In the genomic region with DNA sequence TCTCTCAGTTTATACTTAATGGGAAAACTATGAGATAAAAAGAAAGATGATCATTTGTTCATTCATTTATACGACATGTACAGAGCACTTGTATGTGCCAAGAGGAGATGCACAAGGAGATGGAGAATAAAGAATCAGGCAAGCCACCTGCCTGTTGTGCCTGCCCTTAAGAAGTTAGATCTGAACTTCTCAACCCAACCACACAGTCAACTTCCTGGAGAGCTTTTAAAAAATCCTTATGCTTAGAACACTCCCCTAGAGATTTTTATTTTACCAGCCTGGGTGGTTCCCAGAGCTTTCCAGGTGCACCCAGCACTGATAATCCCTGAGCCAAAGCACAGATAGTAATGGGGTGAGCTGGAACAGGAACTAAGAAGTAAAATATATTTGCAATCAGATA, we compare ENCODE assay signal across 2 cellular contexts. TPM values are rescaled to one million over a fixed set of nuclear protein-coding genes. Genes with fewer than 3 reads are reported as not detected.
"Had no signal": no experiment of that assay in that cellular context is flagged by ENCODE, and none has a peak within 500 bp of the region (broad histone marks: within the 10 kb centered on the region; RNA-seq: fewer than 3 reads in every experiment).

No MANE protein-coding gene starts in this region.

- ATAC-seq: GM12878 had no signal

- H3K4me3 ChIP-seq: GM12878 had no signal

- DNase-seq: GF-D8 had no signal

RNA-seq across cellular contexts. Expression of gene AKAIN1, which starts 18.5 kb away (rescaled TPM):
- total RNA-seq: GM12878 had no signal
